In genomic region chr1:116587496-116588308, GRCh38 we compare ENCODE assay signal across 18 cellular contexts.
"Had no signal": no experiment of that assay in that cellular context is flagged by ENCODE, and none has a peak within 500 bp of the region (broad histone marks: within the 10 kb centered on the region; RNA-seq: fewer than 3 reads in every experiment).

No MANE protein-coding gene starts in this region.

- DNase-seq: activated CD4-positive, alpha-beta T cell treated with anti-CD3 and anti-CD28 coated beads for 1 hour; activated CD4-positive, alpha-beta T cell treated with anti-CD3 and anti-CD28 coated beads, Interleukin-2, amount 50 U/mL, for 4 hours; activated T-cell treated with anti-CD3 and anti-CD28 coated beads, Interleukin-2, amount 50 U/mL, for 1 hour; amygdala; cerebellar nuclear complex; dermis blood vessel endothelial cell; effector memory CD8-positive, alpha-beta T cell; islet precursor cell; naive B cell; occipital lobe; sigmoid colon; stimulated activated CD4-positive, alpha-beta T cell treated with anti-CD3 and anti-CD28 coated beads, Interleukin-1b, Interleukin-23, amount 100 ng/mL, for 48 hours; substantia nigra; T-cell; T1000; trophoblast cell had no signal

- H3K4me3 Mint-ChIP-seq: effector memory CD8-positive, alpha-beta T cell; naive B cell; T-cell had no signal

- H3K36me3 Mint-ChIP-seq: naive B cell, T-cell had no signal

- H3K9me3 Mint-ChIP-seq: activated naive CD4-positive, alpha-beta T cell treated with anti-CD3 and anti-CD28 coated beads, Interleukin-2, amount 50 U/mL, for 72 hours; effector memory CD8-positive, alpha-beta T cell; naive B cell; T-cell had no signal

- H3K27ac Mint-ChIP-seq: effector memory CD8-positive, alpha-beta T cell; T-cell had no signal

- ATAC-seq: effector memory CD8-positive, alpha-beta T cell; left lobe of liver; T-cell had no signal

- H3K4me1 Mint-ChIP-seq: naive B cell had no signal
